In genomic region chr17:77444653-77445029, GRCh38 we compare ENCODE assay signal across 8 cellular contexts.
DNase-seq lines count a peak whose midpoint lies in the region; ATAC-seq and TF ChIP-seq lines count a peak whose summit lies in the region.

No MANE protein-coding gene starts in this region.

- intact Hi-C loops in Caco-2 (cut with micrococcal nuclease; ENCODE audit: unreplicated experiment), result loop anchor here (5.0 kb wide), 1 partner anchor 1088 kb away; no protein-coding TSS in a partner anchor

- peaks cover 16% of the 10 kb centered on the region for H3K4me1 ChIP-seq in Caco-2

- peaks cover 37% of the 10 kb centered on the region for H3K36me3 Mint-ChIP-seq in Caco-2 (ENCODE audit: insufficient read depth, unreplicated experiment)
- H3K36me3 Mint-ChIP-seq in brain, result peaks cover 32% of the 10 kb centered on the region
- peaks cover 15% of the 10 kb centered on the region for H3K36me3 Mint-ChIP-seq in nephron progenitor cell (ENCODE audit: low read depth)

- H3K27me3 Mint-ChIP-seq in Caco-2 (ENCODE audit: insufficient read depth, unreplicated experiment), result no peaks in the 10 kb centered on the region
- no peaks in the 10 kb centered on the region for H3K27me3 Mint-ChIP-seq in brain
- H3K27me3 Mint-ChIP-seq in nephron progenitor cell (ENCODE audit: low read depth, poor library complexity), result peaks cover 4% of the 10 kb centered on the region

- TF ChIP-seq CTCF in Caco-2 (IDR thresholded peaks at IDR 0.05; ENCODE audit: insufficient read depth in 1 of 2, low read depth in 1 of 2, low read length in 1 of 2, severe bottlenecking in 1 of 2, unreplicated experiment in 1 of 2), result no peak
- no peak for TF ChIP-seq CTCF in brain (conservative IDR thresholded peaks at IDR 0.05)
- TF ChIP-seq CTCF in nephron progenitor cell (IDR thresholded peaks at IDR 0.05), result no peak

- H3K4me3 ChIP-seq in Caco-2 (ENCODE audit: low read depth, low read length), result no peak overlapping the region

- BruUV-seq in Caco-2 (replicated peaks; lab: Mats Ljungman, UMichigan), result no TSS peak

- H3K9me3 ChIP-seq in Caco-2, result no peaks in the 10 kb centered on the region

- H3K4me1 Mint-ChIP-seq in Caco-2 (ENCODE audit: low read depth, unreplicated experiment), result peaks cover 21% of the 10 kb centered on the region
- peaks cover 78% of the 10 kb centered on the region for H3K4me1 Mint-ChIP-seq in brain
- peaks cover 99% of the 10 kb centered on the region for H3K4me1 Mint-ChIP-seq in nephron progenitor cell

- ATAC-seq in HG03175 (IDR thresholded peaks at IDR 0.05; ENCODE audit: unreplicated experiment) (peak; percentile 5), GM18520 (IDR thresholded peaks at IDR 0.05; ENCODE audit: unreplicated experiment) (no peak)

- H3K36me3 ChIP-seq in Caco-2 (ENCODE audit: control insufficient read depth, insufficient read depth, low read length), result no peaks in the 10 kb centered on the region; the same call in 1 of the 2 replicates

- DNase-seq in Caco-2 (no peak), nephron progenitor cell (peak; percentile 51), NCI-H2171 treated with DMSO at 0.1 percent for 48 hours (lab: John Stamatoyannopoulos, UW) (no peak), NCI-H2196 treated with DMSO at 0.1 percent for 48 hours (lab: John Stamatoyannopoulos, UW; ENCODE audit: unreplicated experiment) (no peak), NCI-H128 (lab: John Stamatoyannopoulos, UW; ENCODE audit: unreplicated experiment) (no peak)

- H3K27me3 ChIP-seq in Caco-2 (replicated peaks; ENCODE audit: control insufficient read depth, insufficient read depth, low read length), result no peaks in the 10 kb centered on the region

- POLR2A ChIA-PET in Caco-2 (lab: Charles Lee), result no interaction called here

- no peaks in the 10 kb centered on the region for H3K9me3 Mint-ChIP-seq in Caco-2 (ENCODE audit: unreplicated experiment)
- H3K9me3 Mint-ChIP-seq in brain, result no peaks in the 10 kb centered on the region
- H3K9me3 Mint-ChIP-seq in nephron progenitor cell, result no peaks in the 10 kb centered on the region

- H3K27ac Mint-ChIP-seq in Caco-2 (ENCODE audit: unreplicated experiment) (peak overlapping the region; percentile 16), brain (peak overlapping the region; percentile 41 to 97 (median 94)), nephron progenitor cell (peak overlapping the region; percentile 82)

- no peak overlapping the region for H3K4me3 Mint-ChIP-seq in Caco-2 (ENCODE audit: unreplicated experiment)
- H3K4me3 Mint-ChIP-seq in brain, result peak overlapping the region in 3 of 5 experiments; percentile 25 to 78 (median 35)
- H3K4me3 Mint-ChIP-seq in nephron progenitor cell, result peak overlapping the region; percentile 61

- CTCF ChIA-PET in Caco-2 (lab: Charles Lee), result interaction anchor here (1.2 kb wide), 1 partner anchor 15 kb away, joined by 7 read pairs; no protein-coding TSS in a partner anchor

Comparison
In these comparisons a context has a peak if more than half of its experiments do, and no peak if none do; other contexts are left out.
1. H3K27ac Mint-ChIP-seq: peak in every context shown above with its lines; median percentile 94 in brain; 82 in nephron progenitor cell; 16 in Caco-2.